ENCODE assay signal across 8 cellular contexts in the genomic region with DNA sequence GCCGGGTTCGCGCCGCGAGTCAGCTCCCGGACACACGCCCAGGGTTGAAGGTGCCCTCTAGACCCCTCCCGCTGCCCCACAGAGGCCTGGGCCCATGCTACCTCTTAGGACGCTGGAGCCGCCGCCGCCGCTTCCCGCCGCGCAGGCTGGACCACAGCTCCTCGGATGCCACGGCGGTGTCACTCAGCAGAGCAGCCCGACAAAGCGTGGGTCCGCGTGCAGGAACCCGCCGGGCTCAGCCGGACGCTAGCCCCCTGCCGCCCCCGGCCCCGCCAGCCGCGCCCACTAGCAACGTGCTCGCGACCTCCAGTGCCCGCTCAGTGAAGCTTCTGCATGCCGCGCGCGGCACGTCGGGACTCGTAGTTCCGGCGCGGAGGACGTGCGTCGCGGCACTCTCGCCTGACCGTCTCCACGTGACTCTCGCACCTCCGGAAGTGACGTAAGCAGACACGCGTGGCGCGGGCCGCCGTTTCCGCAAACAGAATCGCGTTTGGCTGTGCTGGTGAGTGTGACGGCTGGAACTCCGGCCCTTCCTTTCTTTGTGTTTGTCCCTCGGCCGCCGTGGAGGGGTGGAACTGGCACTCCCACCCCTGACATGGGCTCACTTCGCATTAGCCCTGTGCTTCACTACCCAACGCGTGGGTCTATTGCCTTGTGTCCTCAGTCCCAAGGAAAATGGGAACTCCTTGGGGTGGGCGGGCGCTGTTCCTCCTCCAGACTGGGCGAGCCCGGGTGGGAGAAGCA. TPM values are rescaled to one million over a fixed set of nuclear protein-coding genes. Genes with fewer than 3 reads are reported as not detected.
DNase-seq lines count a peak whose midpoint lies in the region; ATAC-seq, FAIRE-seq and TF ChIP-seq lines count a peak whose summit lies in the region.

TSS of gene FAM210A (minus strand) at position 331 of the 744 bp plus-strand sequence. CDS start 44,481 bp downstream, outside the sequence.
TSS of gene RNMT (plus strand) at position 446 of the 744 bp plus-strand sequence. CDS start 4,845 bp downstream, outside the sequence.

- peak; percentile 99 for FAIRE-seq in GM12892 (lab: Jason Lieb, UNC)

- 1% methylated on average over 71 to 77 of the region's 77 CpGs for WGBS in heart right ventricle, 2 donors
- 1 to 4% methylated on average over 5 to 34 of the region's 77 CpGs for WGBS in upper lobe of left lung, 2 donors

- H3K9me3 ChIP-seq in heart right ventricle = no peaks in the 10 kb centered on the region
- H3K9me3 ChIP-seq in upper lobe of left lung = no peaks in the 10 kb centered on the region

- H3K27ac ChIP-seq in heart right ventricle (peak within 1 kb of the TSS; percentile 81 to 97 (median 94)), upper lobe of left lung (peak within 1 kb of the TSS; percentile 89 to 95 (median 94))

- TF ChIP-seq CTCF in heart right ventricle (IDR thresholded peaks at IDR 0.05) (peak in 4 of 9 donors; percentile 12 to 57 (median 48)), upper lobe of left lung (IDR thresholded peaks at IDR 0.05) (peak in 2 of 6 experiments; percentile 12 to 38)

- H3K4me3 ChIP-seq in heart right ventricle = peak within 1 kb of the TSS; percentile 75 to 95 (median 85)
- H3K4me3 ChIP-seq in upper lobe of left lung = peak within 1 kb of the TSS; percentile 71 to 98 (median 82)

- H3K27me3 ChIP-seq in heart right ventricle (no peaks in the 10 kb centered on the region), upper lobe of left lung (no peaks in the 10 kb centered on the region)

- peak; percentile 70 for DNase-seq in GM12892 (ENCODE audit: insufficient read length)
- DNase-seq in NCI-H146 (lab: John Stamatoyannopoulos, UW) = peak; percentile 99
- peak; percentile 87 to 95 (median 93) for DNase-seq in T-helper 1 cell
- DNase-seq in amniotic epithelial cell (ENCODE audit: low read depth) = peak; percentile 94
- DNase-seq in heart right ventricle = peak; percentile 96
- peak; percentile 94 to 99 (median 96) for DNase-seq in posterior cingulate gyrus
- DNase-seq in upper lobe of left lung = peak; percentile 95 to 99

- ATAC-seq in HG02852 (IDR thresholded peaks at IDR 0.05; ENCODE audit: unreplicated experiment) = peak; percentile 93
- ATAC-seq in heart right ventricle = peak; percentile 97 to 99 (median 98)
- ATAC-seq in upper lobe of left lung (ENCODE audit: low FRiP score in 2 of 2) = peak; percentile 96 to 99

- H3K36me3 ChIP-seq in heart right ventricle = peaks cover 0 to 11% (median 0%) of the 10 kb centered on the region in 9 donors
- H3K36me3 ChIP-seq in upper lobe of left lung = no peaks in the 10 kb centered on the region

- TF ChIP-seq EP300 in upper lobe of left lung (IDR thresholded peaks at IDR 0.05) = peak in 1 of 4 donors; percentile 94

- H3K4me1 ChIP-seq in heart right ventricle = peaks cover 0 to 49% (median 28%) of the 10 kb centered on the region in 9 donors
- H3K4me1 ChIP-seq in upper lobe of left lung = peaks cover 8 to 28% (median 21%) of the 10 kb centered on the region in 4 donors

- intact Hi-C loops in heart right ventricle (cut with DNase I) = loop anchor here in 7 of 10 donors (2.0 to 10.0 kb wide), 8 partner anchors 82 to 509 kb away; partner anchors contain the start of gene LDLRAD4 (in 2 of the 7)
- intact Hi-C loops in posterior cingulate gyrus (cut with DNase I) = loop anchor here (1.0 to 10.0 kb wide), 3 partner anchors 92 to 512 kb away; partner anchors contain the start of gene LDLRAD4

- TF ChIP-seq POLR2A in GM12892 (IDR thresholded peaks at IDR 0.05; ENCODE audit: low read depth, low read length) = peak; percentile 79
- TF ChIP-seq POLR2A in upper lobe of left lung (IDR thresholded peaks at IDR 0.05) = peak in 3 of 4 donors; percentile 60 to 90 (median 81)

RNA-seq across cellular contexts. Expression of gene FAM210A, which starts in this region (rescaled TPM):
- 26.3 TPM for polyA plus RNA-seq in GM12892 (2012; ENCODE audit: missing spikeins)
- total RNA-seq in heart right ventricle = 10 to 100 TPM; 41.6 to 84.8 (median 58.2) TPM
- polyA plus RNA-seq in heart right ventricle = 10 to 100 TPM; 11.6 to 15.4 TPM
- 10 to 100 TPM in 4 of 6 donors, 1 to 10 TPM in 2; 2.1 to 12.9 (median 10.6) TPM for total RNA-seq in upper lobe of left lung

RNA-seq across cellular contexts. Expression of gene RNMT, which starts in this region (rescaled TPM):
- polyA plus RNA-seq in GM12892 (2012; ENCODE audit: missing spikeins) = 33.5 TPM
- total RNA-seq in heart right ventricle = 10 to 100 TPM; 21.1 to 37.0 (median 34.2) TPM
- 10 to 100 TPM; 12.4 to 18.2 TPM for polyA plus RNA-seq in heart right ventricle
- 10 to 100 TPM; 15.4 to 29.4 (median 23.5) TPM for total RNA-seq in upper lobe of left lung

Comparison
In these comparisons a context has a peak if more than half of its experiments do, and no peak if none do; other contexts are left out.
1. Peak in every context shown above with its lines: DNase-seq, ATAC-seq, H3K4me3 ChIP-seq and H3K27ac ChIP-seq.